10 cellular contexts compared by ENCODE assay signal in genomic region chr9:137305060-137305787, GRCh38. TPM values are rescaled to one million over a fixed set of nuclear protein-coding genes. Genes with fewer than 3 reads are reported as not detected.
A peak's percentile ranks its signal among the peaks of the same experiment; 100 is the strongest.
DNase-seq lines count a peak whose midpoint lies in the region; ATAC-seq and TF ChIP-seq lines count a peak whose summit lies in the region.
"Had no signal": no experiment of that assay in that cellular context is flagged by ENCODE, and none has a peak within 500 bp of the region (broad histone marks: within the 10 kb centered on the region; RNA-seq: fewer than 3 reads in every experiment).

No MANE protein-coding gene starts in this region.

- H3K27me3 ChIP-seq in gastroesophageal sphincter, result peaks cover 90% of the 10 kb centered on the region

- H3K36me3 ChIP-seq in gastroesophageal sphincter, result no peaks in the 10 kb centered on the region

- peak overlapping the region in 3 of 4 donors; percentile 70 to 82 (median 79) for H3K27ac ChIP-seq in gastroesophageal sphincter

- ATAC-seq in gastroesophageal sphincter (peak; percentile 34), HG03439 (IDR thresholded peaks at IDR 0.05; ENCODE audit: unreplicated experiment) (no peak), GM21515 (IDR thresholded peaks at IDR 0.05; ENCODE audit: unreplicated experiment) (no peak)

- no peaks in the 10 kb centered on the region for H3K9me3 Mint-ChIP-seq in activated T-helper 1 cell treated with anti-CD3 and anti-CD28 coated beads, Interleukin-12 subunit alpha, Interleukin-12 subunit beta, Interleukin-2, Interleukin-4 antibody, amounts not matched to agents 30 ng/mL and 10 ng/mL and 1 ng/mL, durations not matched to agents 14 hours and 24 hours and 36 hours

- H3K4me3 Mint-ChIP-seq in activated T-helper 1 cell treated with anti-CD3 and anti-CD28 coated beads, Interleukin-12 subunit alpha, Interleukin-12 subunit beta, Interleukin-2, Interleukin-4 antibody, amounts not matched to agents 30 ng/mL and 10 ng/mL and 1 ng/mL, durations not matched to agents 14 hours and 24 hours and 36 hours, result peak overlapping the region; percentile 39

- H3K9me3 ChIP-seq in gastroesophageal sphincter, result no peaks in the 10 kb centered on the region
- H3K9me3 ChIP-seq: HAP-1 had no signal

- no peak for TF ChIP-seq EP300 in gastroesophageal sphincter (IDR thresholded peaks at IDR 0.05)

- peaks cover 5% of the 10 kb centered on the region for H3K4me1 Mint-ChIP-seq in activated T-helper 1 cell treated with anti-CD3 and anti-CD28 coated beads, Interleukin-12 subunit alpha, Interleukin-12 subunit beta, Interleukin-2, Interleukin-4 antibody, amounts not matched to agents 30 ng/mL and 10 ng/mL and 1 ng/mL, durations not matched to agents 14 hours and 24 hours and 36 hours (ENCODE audit: low read depth)

- peak in 1 of 4 experiments; percentile 28 for TF ChIP-seq CTCF in gastroesophageal sphincter (IDR thresholded peaks at IDR 0.05)
- no peak for TF ChIP-seq CTCF in retinal pigment epithelial cell (conservative IDR thresholded peaks at IDR 0.05; ENCODE audit: low read depth, low read length)

- intact Hi-C loops in activated T-helper 1 cell treated with anti-CD3 and anti-CD28 coated beads, Interleukin-12 subunit alpha, Interleukin-12 subunit beta, Interleukin-2, Interleukin-4 antibody, amounts not matched to agents 30 ng/mL and 10 ng/mL and 1 ng/mL, durations not matched to agents 14 hours and 24 hours and 36 hours (cut with micrococcal nuclease), result no loop called here

- H3K4me3 ChIP-seq in gastroesophageal sphincter, result peak overlapping the region in 1 of 2 donors; percentile 39
- no peak overlapping the region for H3K4me3 ChIP-seq in retinal pigment epithelial cell (ENCODE audit: low read length)
- H3K4me3 ChIP-seq: HAP-1 had no signal

- H3K36me3 Mint-ChIP-seq in activated T-helper 1 cell treated with anti-CD3 and anti-CD28 coated beads, Interleukin-12 subunit alpha, Interleukin-12 subunit beta, Interleukin-2, Interleukin-4 antibody, amounts not matched to agents 30 ng/mL and 10 ng/mL and 1 ng/mL, durations not matched to agents 14 hours and 24 hours and 36 hours (ENCODE audit: low read depth), result no peaks in the 10 kb centered on the region

- H3K4me1 ChIP-seq in gastroesophageal sphincter, result peaks cover 0 to 74% (median 46%) of the 10 kb centered on the region in 3 donors

- peak overlapping the region; percentile 84 for H3K27ac Mint-ChIP-seq in activated T-helper 1 cell treated with anti-CD3 and anti-CD28 coated beads, Interleukin-12 subunit alpha, Interleukin-12 subunit beta, Interleukin-2, Interleukin-4 antibody, amounts not matched to agents 30 ng/mL and 10 ng/mL and 1 ng/mL, durations not matched to agents 14 hours and 24 hours and 36 hours

- no peak for TF ChIP-seq POLR2A in gastroesophageal sphincter (IDR thresholded peaks at IDR 0.05)

- H3K27me3 Mint-ChIP-seq in activated T-helper 1 cell treated with anti-CD3 and anti-CD28 coated beads, Interleukin-12 subunit alpha, Interleukin-12 subunit beta, Interleukin-2, Interleukin-4 antibody, amounts not matched to agents 30 ng/mL and 10 ng/mL and 1 ng/mL, durations not matched to agents 14 hours and 24 hours and 36 hours (ENCODE audit: insufficient read depth), result peaks cover 6% of the 10 kb centered on the region

- peak; percentile 85 for DNase-seq in DMS53 treated with DMSO at 0.1 percent for 48 hours (lab: John Stamatoyannopoulos, UW; ENCODE audit: unreplicated experiment)
- peak; percentile 86 for DNase-seq in NCI-H2171 treated with DMSO at 0.1 percent for 48 hours (lab: John Stamatoyannopoulos, UW)
- DNase-seq in activated T-helper 1 cell treated with anti-CD3 and anti-CD28 coated beads, Interleukin-12 subunit alpha, Interleukin-12 subunit beta, Interleukin-2, Interleukin-4 antibody, amounts not matched to agents 30 ng/mL and 10 ng/mL and 1 ng/mL, durations not matched to agents 14 hours and 24 hours and 36 hours (ENCODE audit: low spot score), result peak; percentile 51
- peak; percentile 27 for DNase-seq in retinal pigment epithelial cell (ENCODE audit: low read depth)
- no peak for DNase-seq in effector CD4-positive, alpha-beta T cell

- WGBS in gastroesophageal sphincter (ENCODE audit: low coverage in 1 of 2), 2 donors, result 13% methylated on average over 12 of the region's 36 CpGs; no CpG with 5 or more reads in 1 of the 2 donors

RNA-seq across cellular contexts. Expression of gene NRARP, which starts 3.2 kb away (rescaled TPM):
- 15.2 and 15.4 TPM in 2 replicates for total RNA-seq in activated T-helper 1 cell treated with anti-CD3 and anti-CD28 coated beads, Interleukin-12 subunit alpha, Interleukin-12 subunit beta, Interleukin-2, Interleukin-4 antibody, amounts not matched to agents 30 ng/mL and 10 ng/mL and 1 ng/mL, durations not matched to agents 14 hours and 24 hours and 36 hours
- 10 to 100 TPM in 1 of 4 donors, 1 to 10 TPM in 3; 3.8 to 11.3 (median 4.3) TPM for total RNA-seq in gastroesophageal sphincter

RNA-seq across cellular contexts. Expression of gene TOR4A, which starts 27.7 kb away (rescaled TPM):
- 11.6 and 11.7 TPM in 2 replicates for total RNA-seq in activated T-helper 1 cell treated with anti-CD3 and anti-CD28 coated beads, Interleukin-12 subunit alpha, Interleukin-12 subunit beta, Interleukin-2, Interleukin-4 antibody, amounts not matched to agents 30 ng/mL and 10 ng/mL and 1 ng/mL, durations not matched to agents 14 hours and 24 hours and 36 hours
- total RNA-seq in gastroesophageal sphincter, result 1 to 10 TPM; 4.7 to 7.4 (median 6.9) TPM

RNA-seq across cellular contexts. Expression of gene NELFB, which starts 50.1 kb away (rescaled TPM):
- total RNA-seq in activated T-helper 1 cell treated with anti-CD3 and anti-CD28 coated beads, Interleukin-12 subunit alpha, Interleukin-12 subunit beta, Interleukin-2, Interleukin-4 antibody, amounts not matched to agents 30 ng/mL and 10 ng/mL and 1 ng/mL, durations not matched to agents 14 hours and 24 hours and 36 hours, result 70.8 and 72.1 TPM in 2 replicates
- total RNA-seq in gastroesophageal sphincter, result 10 to 100 TPM; 36.9 to 58.8 (median 45.2) TPM

RNA-seq across cellular contexts. Expression of gene STPG3, which starts 54.1 kb away (rescaled TPM):
- 1.2 and 1.8 TPM in 2 replicates for total RNA-seq in activated T-helper 1 cell treated with anti-CD3 and anti-CD28 coated beads, Interleukin-12 subunit alpha, Interleukin-12 subunit beta, Interleukin-2, Interleukin-4 antibody, amounts not matched to agents 30 ng/mL and 10 ng/mL and 1 ng/mL, durations not matched to agents 14 hours and 24 hours and 36 hours
- total RNA-seq in gastroesophageal sphincter, result not detected
- total RNA-seq: glomerular endothelial cell had no signal
